ENCODE assay signal across 18 cellular contexts in the genomic region with DNA sequence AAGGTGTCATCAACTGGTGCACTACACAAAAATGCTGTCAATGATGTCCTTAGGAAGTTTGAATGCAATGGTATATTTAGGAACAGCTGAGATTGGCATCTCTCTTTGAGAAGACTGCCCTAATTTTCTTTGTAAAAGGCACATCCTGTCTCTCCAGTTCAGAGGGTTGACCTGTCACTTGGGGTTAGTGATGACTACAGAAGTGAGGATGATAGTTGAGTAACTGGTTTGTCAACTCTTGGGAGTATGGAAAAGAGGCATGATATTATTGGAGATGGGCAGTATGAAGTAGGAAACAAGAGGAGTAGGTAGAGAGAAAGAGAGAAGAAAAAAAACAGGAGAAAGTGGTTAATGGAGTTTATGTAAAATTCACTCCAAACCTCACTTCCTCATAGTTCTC.
"Had no signal": no experiment of that assay in that cellular context is flagged by ENCODE, and none has a peak within 500 bp of the region (broad histone marks: within the 10 kb centered on the region; RNA-seq: fewer than 3 reads in every experiment).

No MANE protein-coding gene starts in this region.

- H3K9me3 Mint-ChIP-seq: activated naive CD4-positive, alpha-beta T cell treated with anti-CD3 and anti-CD28 coated beads, Interleukin-2, amount 50 U/mL, for 72 hours; activated T-cell treated with anti-CD3 and anti-CD28 coated beads, Interleukin-2, amount 50 U/mL, for 24 hours; endodermal cell; immature natural killer cell; naive thymus-derived CD8-positive, alpha-beta T cell; stimulated activated naive CD8-positive, alpha-beta T cell treated with anti-CD3 and anti-CD28 coated beads, Interleukin-15, Interleukin-2, amounts not matched to agents 100 ng/mL and 50 ng/mL, for 24 hours; T-helper 2 cell treated with Interferon-gamma antibody and Interleukin-4, amounts not matched to agents 5 μg/mL and 100 μg/mL, for 36 hours had no signal

- H3K36me3 Mint-ChIP-seq: activated CD8-positive, alpha-beta memory T cell treated with anti-CD3 and anti-CD28 coated beads, Interleukin-2, amount 10 ng/mL, durations not matched to agents 7 days and 5 days; activated naive CD4-positive, alpha-beta T cell treated with anti-CD3 and anti-CD28 coated beads, Interleukin-2, amount 50 U/mL, for 72 hours; immature natural killer cell; naive thymus-derived CD8-positive, alpha-beta T cell had no signal

- H3K4me3 Mint-ChIP-seq: activated CD8-positive, alpha-beta memory T cell treated with anti-CD3 and anti-CD28 coated beads, Interleukin-2, amount 10 ng/mL, durations not matched to agents 7 days and 5 days; activated T-cell treated with anti-CD3 and anti-CD28 coated beads, Interleukin-2, amount 50 U/mL, for 24 hours; endodermal cell; immature natural killer cell; naive thymus-derived CD8-positive, alpha-beta T cell; stimulated activated naive CD8-positive, alpha-beta T cell treated with anti-CD3 and anti-CD28 coated beads, Interleukin-15, Interleukin-2, amounts not matched to agents 100 ng/mL and 50 ng/mL, for 24 hours; T-helper 2 cell treated with Interferon-gamma antibody and Interleukin-4, amounts not matched to agents 5 μg/mL and 100 μg/mL, for 36 hours had no signal

- H3K27ac ChIP-seq: brain microvascular endothelial cell, psoas muscle had no signal

- H3K27ac Mint-ChIP-seq: activated CD8-positive, alpha-beta memory T cell treated with anti-CD3 and anti-CD28 coated beads, Interleukin-2, amount 10 ng/mL, durations not matched to agents 7 days and 5 days; activated naive CD4-positive, alpha-beta T cell treated with anti-CD3 and anti-CD28 coated beads, Interleukin-2, amount 50 U/mL, for 72 hours; activated T-cell treated with anti-CD3 and anti-CD28 coated beads, Interleukin-2, amount 50 U/mL, for 24 hours; endodermal cell; immature natural killer cell; naive thymus-derived CD8-positive, alpha-beta T cell; stimulated activated naive CD8-positive, alpha-beta T cell treated with anti-CD3 and anti-CD28 coated beads, Interleukin-15, Interleukin-2, amounts not matched to agents 100 ng/mL and 50 ng/mL, for 24 hours; T-helper 2 cell treated with Interferon-gamma antibody and Interleukin-4, amounts not matched to agents 5 μg/mL and 100 μg/mL, for 36 hours had no signal

- DNase-seq: activated CD4-positive, alpha-beta T cell treated with anti-CD3 and anti-CD28 coated beads for 1 hour; activated CD4-positive, alpha-beta T cell treated with anti-CD3 and anti-CD28 coated beads, Interleukin-2, amount 50 U/mL, for 48 hours; activated CD8-positive, alpha-beta memory T cell treated with anti-CD3 and anti-CD28 coated beads, Interleukin-2, amount 10 ng/mL, durations not matched to agents 7 days and 5 days; activated effector memory CD4-positive, alpha-beta T cell treated with Interleukin-2 at 50 U/mL for 16 hours; activated T-cell treated with anti-CD3 and anti-CD28 coated beads, Interleukin-2, amount 50 U/mL, for 24 hours; brain microvascular endothelial cell; endodermal cell; immature natural killer cell; left colon; naive thymus-derived CD8-positive, alpha-beta T cell; nucleus accumbens; psoas muscle; stimulated activated CD4-positive, alpha-beta T cell treated with anti-CD3 and anti-CD28 coated beads, Interleukin-2, amount 100 ng/mL, for 48 hours; stimulated activated CD8-positive, alpha-beta memory T cell treated with anti-CD3 and anti-CD28 coated beads, Interleukin-4, amount 100 ng/mL, for 48 hours had no signal

- H3K36me3 ChIP-seq: brain microvascular endothelial cell had no signal

- H3K4me3 ChIP-seq: lung, psoas muscle had no signal

- ATAC-seq: activated CD8-positive, alpha-beta memory T cell treated with anti-CD3 and anti-CD28 coated beads, Interleukin-2, amount 10 ng/mL, durations not matched to agents 7 days and 5 days; activated naive CD4-positive, alpha-beta T cell treated with anti-CD3 and anti-CD28 coated beads, Interleukin-2, amount 50 U/mL, for 72 hours; left colon; naive thymus-derived CD8-positive, alpha-beta T cell; psoas muscle had no signal

- H3K9me3 ChIP-seq: psoas muscle had no signal

- H3K4me1 ChIP-seq: psoas muscle had no signal

- H3K4me1 Mint-ChIP-seq: immature natural killer cell had no signal
